In the genomic region with DNA sequence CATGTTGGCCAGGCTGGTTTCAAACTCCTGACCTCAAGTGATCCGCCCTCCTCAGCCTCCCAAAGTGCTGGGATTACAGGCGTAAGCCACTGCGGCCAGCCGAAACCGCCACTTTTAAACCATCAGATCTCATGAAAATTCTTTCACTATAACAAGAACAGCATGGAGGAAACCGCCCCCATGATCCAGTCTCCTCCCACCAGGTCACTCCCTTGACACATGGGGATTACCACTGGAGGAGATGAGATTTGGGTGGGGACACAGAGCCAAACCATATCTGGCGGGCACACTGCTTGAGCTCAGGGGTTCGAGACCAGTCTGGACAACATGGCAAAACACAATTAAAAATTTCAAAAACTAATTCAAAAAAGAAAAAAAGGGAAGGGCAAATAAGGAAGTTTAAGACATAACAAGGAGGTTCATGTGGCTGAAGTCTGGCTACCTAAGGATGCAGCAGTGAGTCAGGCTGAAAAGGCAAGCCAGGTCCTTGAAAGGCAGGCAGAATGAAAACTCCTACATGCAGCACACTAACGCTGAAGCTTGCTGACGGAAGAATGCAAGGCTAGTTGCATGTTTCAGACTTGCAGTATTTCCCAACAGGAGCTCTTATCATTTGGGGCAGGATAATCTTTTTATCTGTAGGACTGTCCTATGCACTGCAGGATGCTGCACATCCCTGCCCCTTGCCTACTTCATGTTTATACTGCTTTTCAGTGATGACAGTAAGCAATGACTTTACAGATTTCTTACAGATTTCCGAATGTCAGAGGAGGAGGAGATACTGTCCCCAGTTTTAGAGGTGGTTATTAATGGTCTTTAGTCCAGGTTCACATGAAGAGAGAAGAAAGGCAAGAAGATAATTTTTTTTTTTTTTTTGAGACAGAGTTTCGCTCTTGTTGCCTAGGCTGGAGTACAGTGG, we compare ENCODE assay signal across 28 cellular contexts. TPM values are rescaled to one million over a fixed set of nuclear protein-coding genes. Genes with fewer than 3 reads are reported as not detected.
A peak's percentile ranks its signal among the peaks of the same experiment; 100 is the strongest.
DNase-seq lines count a peak whose midpoint lies in the region; ATAC-seq and TF ChIP-seq lines count a peak whose summit lies in the region.
"Had no signal": no experiment of that assay in that cellular context is flagged by ENCODE, and none has a peak within 500 bp of the region (broad histone marks: within the 10 kb centered on the region; RNA-seq: fewer than 3 reads in every experiment).

No MANE protein-coding gene starts in this region.

- no peak overlapping the region for H3K27ac ChIP-seq in HCT116 (ENCODE audit: low read depth, low read length)
- H3K27ac ChIP-seq in adrenal gland: no peak overlapping the region
- H3K27ac ChIP-seq: right lobe of liver had no signal

- H3K27ac Mint-ChIP-seq in mesothelial cell of epicardium: peak overlapping the region; percentile 59
- H3K27ac Mint-ChIP-seq: activated T-cell treated with anti-CD3 and anti-CD28 coated beads, Interleukin-2, amount 50 U/mL, for 24 hours; T-helper 1 cell treated with Interleukin-12 subunit alpha and Interleukin-12 subunit beta and Interleukin-4 antibody, amounts not matched to agents 30 μg/mL and 1 μg/mL, for 36 hours; type B pancreatic cell had no signal

- ATAC-seq in HCT116 (peak; percentile 36; the same call in 1 of the 2 replicates), GM19452 (IDR thresholded peaks at IDR 0.05; ENCODE audit: unreplicated experiment) (no peak)
- ATAC-seq: esophagus mucosa, foreskin keratinocyte, left cardiac atrium, right lobe of liver had no signal

- H3K27me3 ChIP-seq in HCT116 (ENCODE audit: insufficient read depth, low read length) (no peaks in the 10 kb centered on the region), adrenal gland (no peaks in the 10 kb centered on the region)
- H3K27me3 ChIP-seq: BLaER1 treated with 17β-estradiol and CSF1 and Interleukin-3, amounts not matched to agents 10 nM and 100 nM; foreskin keratinocyte; right lobe of liver had no signal

- H3K9ac ChIP-seq in HCT116 (ENCODE audit: low read length): no peak overlapping the region

- H3K4me1 ChIP-seq in HCT116 (ENCODE audit: control insufficient read depth in 1 of 2, insufficient read depth in 2 of 2, low read length in 2 of 2) (no peaks in the 10 kb centered on the region), adrenal gland (replicated peaks in 1 of 2) (peaks cover 0 to 3% of the 10 kb centered on the region in 2 donors)

- peaks cover 40% of the 10 kb centered on the region for H3K36me3 Mint-ChIP-seq in mesothelial cell of epicardium

- CTCF ChIA-PET in HCT116 (lab: Charles Lee): no interaction called here

- POLR2A ChIA-PET in HCT116 (lab: Charles Lee): interaction anchor here (1.5 kb wide), 1 partner anchor 10 kb away, joined by 3 read pairs; no protein-coding TSS in a partner anchor

- H3K9me3 ChIP-seq in HCT116 (ENCODE audit: control insufficient read depth in 1 of 2, insufficient read depth in 1 of 2, low read depth in 1 of 2, low read length in 2 of 2) (no peaks in the 10 kb centered on the region), adrenal gland (replicated peaks in 1 of 3) (no peaks in the 10 kb centered on the region)
- H3K9me3 ChIP-seq: BLaER1 treated with 17β-estradiol and CSF1 and Interleukin-3, amounts not matched to agents 10 nM and 100 nM; right lobe of liver had no signal

- DNase-seq in HCT116 (ENCODE audit: low read depth, low spot score) (no peak), MV-4-11 (lab: John Stamatoyannopoulos, UW) (peak; percentile 94), adrenal gland (peak in 4 of 7 donors; percentile 29 to 69 (median 45)), mesothelial cell of epicardium (ENCODE audit: low spot score in 2 of 2, unreplicated experiment in 2 of 2) (no peak), NCI-H526 treated with DMSO at 0.1 percent for 48 hours (lab: John Stamatoyannopoulos, UW) (no peak), putamen (ENCODE audit: low spot score) (no peak)
- DNase-seq: activated CD4-positive, alpha-beta T cell treated with anti-CD3 and anti-CD28 coated beads for 48 hours; activated naive CD4-positive, alpha-beta T cell; activated T-cell treated with anti-CD3 and anti-CD28 coated beads, Interleukin-2, amount 50 U/mL, for 24 hours; DMS79 treated with DMSO at 0.1 percent for 48 hours; effector memory CD4-positive, alpha-beta T cell; foreskin keratinocyte; GF-D8; HCEC 1CT; Karpas-422; left cardiac atrium; NCI-H1105 treated with DMSO at 0.1 percent for 48 hours; NCI-H2029; NCI-H345; NCI-H748 treated with DMSO at 0.1 percent for 48 hours; posterior cingulate gyrus; right lobe of liver; stimulated activated CD4-positive, alpha-beta T cell treated with anti-CD3 and anti-CD28 coated beads, Interleukin-2, amount 100 ng/mL, for 48 hours had no signal

- BruUV-seq in HCT116 (replicated peaks; lab: Mats Ljungman, UMichigan): TSS peak; percentile 24

- H3K9me3 Mint-ChIP-seq in mesothelial cell of epicardium: peaks cover 7% of the 10 kb centered on the region
- H3K9me3 Mint-ChIP-seq: activated T-cell treated with anti-CD3 and anti-CD28 coated beads, Interleukin-2, amount 50 U/mL, for 24 hours; T-helper 1 cell treated with Interleukin-12 subunit alpha and Interleukin-12 subunit beta and Interleukin-4 antibody, amounts not matched to agents 30 μg/mL and 1 μg/mL, for 36 hours; type B pancreatic cell had no signal

- no peak for TF ChIP-seq POLR2A in HCT116 (IDR thresholded peaks at IDR 0.05; ENCODE audit: borderline replicate concordance, extremely low read depth, insufficient read depth, insufficient read length)
- no peak for TF ChIP-seq POLR2A in adrenal gland (IDR thresholded peaks at IDR 0.05)

- no peaks in the 10 kb centered on the region for H3K27me3 Mint-ChIP-seq in mesothelial cell of epicardium (ENCODE audit: low read depth)
- H3K27me3 Mint-ChIP-seq: activated T-cell treated with anti-CD3 and anti-CD28 coated beads, Interleukin-2, amount 50 U/mL, for 24 hours; type B pancreatic cell had no signal

- intact Hi-C loops in HCT116 (cut with micrococcal nuclease): no loop called here
- intact Hi-C loops in adrenal gland (cut with DNase I): no loop called here

- no peak overlapping the region for H3K4me3 Mint-ChIP-seq in mesothelial cell of epicardium
- H3K4me3 Mint-ChIP-seq: activated T-cell treated with anti-CD3 and anti-CD28 coated beads, Interleukin-2, amount 50 U/mL, for 24 hours; T-helper 1 cell treated with Interleukin-12 subunit alpha and Interleukin-12 subunit beta and Interleukin-4 antibody, amounts not matched to agents 30 μg/mL and 1 μg/mL, for 36 hours; type B pancreatic cell had no signal

- no peaks in the 10 kb centered on the region for H3K79me2 ChIP-seq in HCT116 (ENCODE audit: insufficient read depth, low read length)

- H2AFZ ChIP-seq in HCT116 (ENCODE audit: low read depth, low read length, poor library complexity, severe bottlenecking): no peak overlapping the region

- H3K4me2 ChIP-seq in HCT116 (ENCODE audit: low read length): no peak overlapping the region

- TF ChIP-seq CTCF in HCT116 (IDR thresholded peaks at IDR 0.05 in 2 of 3, conservative IDR thresholded peaks at IDR 0.05 in 1 of 3; ENCODE audit: borderline replicate concordance in 1 of 3, insufficient read depth in 1 of 3, low read depth in 2 of 3, low read length in 2 of 3) (no peak), adrenal gland (IDR thresholded peaks at IDR 0.05) (no peak), mesothelial cell of epicardium (IDR thresholded peaks at IDR 0.05; ENCODE audit: unreplicated experiment) (no peak)

- H3K36me3 ChIP-seq in HCT116 (ENCODE audit: control insufficient read depth in 1 of 2, insufficient read depth in 2 of 2, low read length in 2 of 2) (peaks cover 7 to 14% of the 10 kb centered on the region in 2 experiments; a peak in 3 of 4 replicates), adrenal gland (replicated peaks in 1 of 2) (peaks cover 0 to 45% of the 10 kb centered on the region in 2 donors)

- peaks cover 5% of the 10 kb centered on the region for H3K4me1 Mint-ChIP-seq in mesothelial cell of epicardium

- H3K9me2 ChIP-seq in HCT116 (ENCODE audit: insufficient read depth): no peaks in the 10 kb centered on the region

- RAD21 ChIA-PET in HCT116 (lab: Charles Lee; ENCODE audit: low non-redundant PET in 1 of 2, low total read pairs in 2 of 2, uncharacterized antibody in 2 of 2, unreplicated experiment in 2 of 2): no interaction called here

- H4K20me1 ChIP-seq in HCT116 (ENCODE audit: insufficient read depth): no peaks in the 10 kb centered on the region

- no peak overlapping the region for H3K4me3 ChIP-seq in HCT116 (replicated peaks in 1 of 2; ENCODE audit: low read depth in 1 of 2, low read length in 2 of 2)
- no peak overlapping the region for H3K4me3 ChIP-seq in adrenal gland
- H3K4me3 ChIP-seq: BLaER1 treated with 17β-estradiol and CSF1 and Interleukin-3, amounts not matched to agents 10 nM and 100 nM; right lobe of liver had no signal

- TF ChIP-seq RAD21 in HCT116 (IDR thresholded peaks at IDR 0.05; ENCODE audit: low read depth): no peak

- WGBS in adrenal gland, 4 donors: 79 to 88% (median 85%) methylated on average over 12 of the region's 12 CpGs

TF ChIP-seq in HCT116, 20 proteins besides CTCF, POLR2A, EP300 and RAD21 (continues in another document):
- TF ChIP-seq, protein P1, sequence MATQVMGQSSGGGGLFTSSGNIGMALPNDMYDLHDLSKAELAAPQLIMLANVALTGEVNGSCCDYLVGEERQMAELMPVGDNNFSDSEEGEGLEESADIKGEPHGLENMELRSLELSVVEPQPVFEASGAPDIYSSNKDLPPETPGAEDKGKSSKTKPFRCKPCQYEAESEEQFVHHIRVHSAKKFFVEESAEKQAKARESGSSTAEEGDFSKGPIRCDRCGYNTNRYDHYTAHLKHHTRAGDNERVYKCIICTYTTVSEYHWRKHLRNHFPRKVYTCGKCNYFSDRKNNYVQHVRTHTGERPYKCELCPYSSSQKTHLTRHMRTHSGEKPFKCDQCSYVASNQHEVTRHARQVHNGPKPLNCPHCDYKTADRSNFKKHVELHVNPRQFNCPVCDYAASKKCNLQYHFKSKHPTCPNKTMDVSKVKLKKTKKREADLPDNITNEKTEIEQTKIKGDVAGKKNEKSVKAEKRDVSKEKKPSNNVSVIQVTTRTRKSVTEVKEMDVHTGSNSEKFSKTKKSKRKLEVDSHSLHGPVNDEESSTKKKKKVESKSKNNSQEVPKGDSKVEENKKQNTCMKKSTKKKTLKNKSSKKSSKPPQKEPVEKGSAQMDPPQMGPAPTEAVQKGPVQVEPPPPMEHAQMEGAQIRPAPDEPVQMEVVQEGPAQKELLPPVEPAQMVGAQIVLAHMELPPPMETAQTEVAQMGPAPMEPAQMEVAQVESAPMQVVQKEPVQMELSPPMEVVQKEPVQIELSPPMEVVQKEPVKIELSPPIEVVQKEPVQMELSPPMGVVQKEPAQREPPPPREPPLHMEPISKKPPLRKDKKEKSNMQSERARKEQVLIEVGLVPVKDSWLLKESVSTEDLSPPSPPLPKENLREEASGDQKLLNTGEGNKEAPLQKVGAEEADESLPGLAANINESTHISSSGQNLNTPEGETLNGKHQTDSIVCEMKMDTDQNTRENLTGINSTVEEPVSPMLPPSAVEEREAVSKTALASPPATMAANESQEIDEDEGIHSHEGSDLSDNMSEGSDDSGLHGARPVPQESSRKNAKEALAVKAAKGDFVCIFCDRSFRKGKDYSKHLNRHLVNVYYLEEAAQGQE (IDR thresholded peaks at IDR 0.05; ENCODE audit: low read depth): no peak
- TF ChIP-seq SRF (IDR thresholded peaks at IDR 0.05; ENCODE audit: low read depth): no peak

RNA-seq across cellular contexts. Expression of a gene that starts 49.3 kb away (rescaled TPM):
- 20.6 TPM for total RNA-seq in HCT116 (2021; ENCODE audit: unreplicated experiment)
- 16.0 and 19.7 TPM in 2 replicates for polyA plus RNA-seq in HCT116 (2012)
- 10 to 100 TPM; 17.3 to 44.9 (median 20.9) TPM for total RNA-seq in adrenal gland
- 10 to 100 TPM; 14.0 to 15.2 (median 14.2) TPM for polyA plus RNA-seq in adrenal gland
- 24.4 to 28.8 TPM (median 25.5 TPM) in 3 replicates for total RNA-seq in mesothelial cell of epicardium

Comparison
In these comparisons a context has a peak if more than half of its experiments do, and no peak if none do; other contexts are left out.
1. DNase-seq: peak in MV-4-11 (single experiment) and adrenal gland (4 of 7); none in HCT116 (single experiment), mesothelial cell of epicardium (0 of 2), NCI-H526 treated with DMSO at 0.1 percent for 48 hours (single experiment) and putamen (single experiment).